8 cellular contexts compared by ENCODE assay signal in the genomic region with DNA sequence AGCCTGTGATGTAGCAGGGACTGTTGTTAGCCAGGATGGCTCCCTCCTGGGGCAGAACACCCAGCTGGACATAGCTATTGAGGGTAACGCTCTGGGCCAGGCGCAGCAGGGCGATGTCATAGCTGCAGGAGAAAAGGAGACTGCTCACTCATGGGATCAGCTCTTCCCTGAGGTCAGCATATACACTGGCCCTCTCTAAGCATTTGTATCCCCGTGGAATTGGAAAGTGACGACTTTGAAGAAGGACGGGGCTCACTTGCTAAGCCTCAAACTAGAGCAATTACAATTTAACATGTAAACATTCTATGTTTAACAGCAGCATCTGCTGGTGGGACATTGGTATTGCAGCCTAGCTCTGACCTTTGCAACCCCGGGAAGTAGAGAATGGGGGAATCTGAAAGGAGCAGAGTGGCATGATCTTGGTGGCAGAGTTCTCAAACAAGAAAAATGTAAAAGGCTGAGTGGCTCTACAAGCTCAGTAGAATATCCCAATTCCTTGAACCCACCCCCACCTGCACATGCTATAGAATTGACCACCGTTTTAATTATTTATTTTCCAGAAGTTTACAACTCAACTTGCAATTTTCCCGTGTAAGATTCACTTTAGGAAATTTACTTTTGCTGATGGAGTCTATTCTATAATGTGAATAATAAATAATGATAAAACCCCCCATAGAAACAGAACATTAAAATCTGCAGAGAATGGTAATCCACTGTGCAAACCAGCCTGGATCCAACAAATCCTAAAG. TPM values are rescaled to one million over a fixed set of nuclear protein-coding genes. Genes with fewer than 3 reads are reported as not detected.
DNase-seq lines count a peak whose midpoint lies in the region; ATAC-seq, FAIRE-seq and TF ChIP-seq lines count a peak whose summit lies in the region.

No MANE protein-coding gene starts in this region.

- ATAC-seq in WTC11 = peak; percentile 76
- no peak for ATAC-seq in GM19023 (IDR thresholded peaks at IDR 0.05; ENCODE audit: unreplicated experiment)

- H3K9me3 Mint-ChIP-seq in WTC11 = no peaks in the 10 kb centered on the region

- peaks cover 6% of the 10 kb centered on the region for H3K4me1 Mint-ChIP-seq in WTC11

- H3K27me3 Mint-ChIP-seq in WTC11 (ENCODE audit: low read depth) = no peaks in the 10 kb centered on the region

- peak overlapping the region; percentile 51 for H3K4me3 Mint-ChIP-seq in WTC11

- POLR2A ChIA-PET in AG04449 (lab: Yijun Ruan, JAX) = interaction anchor here (1.0 to 1.5 kb wide), 3 partner anchors 72 to 258 kb away, joined by 3 to 19 read pairs (median 8); a partner anchor contains a TSS
- POLR2A ChIA-PET in WTC11 (lab: Charles Lee) = interaction anchor here (0.6 to 1.3 kb wide), 7 partner anchors 9 to 495 kb away, joined by 3 to 5 read pairs (median 4); a partner anchor contains a TSS

- no peaks in the 10 kb centered on the region for H3K27me3 ChIP-seq in bronchial epithelial cell (ENCODE audit: control insufficient read depth, insufficient read depth, low read length)

- CTCF ChIA-PET in AG04449 (lab: Yijun Ruan, JAX) (interaction anchor here (0.5 to 4.9 kb wide), 63 partner anchors 10 to 574 kb away, joined by 3 to 92 read pairs (median 5); a partner anchor contains a TSS), WTC11 (lab: Charles Lee) (interaction anchor here (0.6 to 5.2 kb wide), 55 partner anchors 9 to 576 kb away, joined by 3 to 133 read pairs (median 4); a partner anchor contains a TSS)

- H3K36me3 ChIP-seq in bronchial epithelial cell (ENCODE audit: control insufficient read depth, insufficient read depth, low read length) = no peaks in the 10 kb centered on the region

- no peak overlapping the region for H3K27ac Mint-ChIP-seq in WTC11

- FAIRE-seq in bronchial epithelial cell (lab: Jason Lieb, UNC) = no peak

- no peaks in the 10 kb centered on the region for H3K36me3 Mint-ChIP-seq in WTC11

- H3K4me3 ChIP-seq in AG04449 (ENCODE audit: low read depth, low read length) (peak overlapping the region; percentile 41), bronchial epithelial cell (ENCODE audit: low read depth, low read length) (no peak overlapping the region)

- no peak for DNase-seq in AG04449 (ENCODE audit: low read depth, low spot score)
- peak; percentile 60 for DNase-seq in GM19238 (ENCODE audit: insufficient read length, low spot score)
- DNase-seq in NCI-H2107 treated with DMSO at 0.1 percent for 48 hours (lab: John Stamatoyannopoulos, UW; ENCODE audit: unreplicated experiment) = peak; percentile 78
- peak; percentile 75 for DNase-seq in WTC11 (ENCODE audit: low spot score)
- peak; percentile 68 for DNase-seq in bronchial epithelial cell (ENCODE audit: low read depth)
- DNase-seq in islet precursor cell = peak; percentile 89
- DNase-seq in stimulated activated CD4-positive, alpha-beta T cell treated with anti-CD3 and anti-CD28 coated beads, Interleukin-15, amount 100 ng/mL, for 48 hours (ENCODE audit: low read depth in 2 of 2) = peak; percentile 37 to 67

- TF ChIP-seq CTCF in AG04449 (IDR thresholded peaks at IDR 0.05; ENCODE audit: insufficient read depth, low read length, missing control alignments) (peak; percentile 89), WTC11 (IDR thresholded peaks at IDR 0.05) (peak; percentile 91), bronchial epithelial cell (IDR thresholded peaks at IDR 0.05; ENCODE audit: insufficient read depth, low read length, severe bottlenecking) (peak; percentile 94)

TF ChIP-seq in WTC11, 78 proteins besides CTCF, POLR2A, EP300 and RAD21:
- TF ChIP-seq PRRX2 (CRISPR knock-in tag; IDR thresholded peaks at IDR 0.05) (no peak), ZNF219 (CRISPR knock-in tag; IDR thresholded peaks at IDR 0.05; ENCODE audit: borderline replicate concordance) (no peak), ZNF317 (CRISPR knock-in tag; IDR thresholded peaks at IDR 0.05; ENCODE audit: borderline replicate concordance, low read depth) (no peak), NR2C2 (CRISPR knock-in tag; IDR thresholded peaks at IDR 0.05) (no peak), GRHL2 (CRISPR knock-in tag; IDR thresholded peaks at IDR 0.05; ENCODE audit: insufficient replicate concordance, severe bottlenecking) (no peak), NFYB (CRISPR knock-in tag; conservative IDR thresholded peaks at IDR 0.05; ENCODE audit: low read depth) (no peak), EMX1 (CRISPR knock-in tag; IDR thresholded peaks at IDR 0.05) (no peak), ZNF416 (CRISPR knock-in tag; IDR thresholded peaks at IDR 0.05) (no peak), SMAD3 (CRISPR knock-in tag; IDR thresholded peaks at IDR 0.05; ENCODE audit: borderline replicate concordance) (no peak), ESRRA (CRISPR knock-in tag; IDR thresholded peaks at IDR 0.05; ENCODE audit: borderline replicate concordance) (no peak)
- TF ChIP-seq, protein P1, sequence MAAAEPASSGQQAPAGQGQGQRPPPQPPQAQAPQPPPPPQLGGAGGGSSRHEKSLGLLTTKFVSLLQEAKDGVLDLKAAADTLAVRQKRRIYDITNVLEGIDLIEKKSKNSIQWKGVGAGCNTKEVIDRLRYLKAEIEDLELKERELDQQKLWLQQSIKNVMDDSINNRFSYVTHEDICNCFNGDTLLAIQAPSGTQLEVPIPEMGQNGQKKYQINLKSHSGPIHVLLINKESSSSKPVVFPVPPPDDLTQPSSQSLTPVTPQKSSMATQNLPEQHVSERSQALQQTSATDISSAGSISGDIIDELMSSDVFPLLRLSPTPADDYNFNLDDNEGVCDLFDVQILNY (CRISPR knock-in tag; IDR thresholded peaks at IDR 0.05) = no peak
- TF ChIP-seq, protein P2, sequence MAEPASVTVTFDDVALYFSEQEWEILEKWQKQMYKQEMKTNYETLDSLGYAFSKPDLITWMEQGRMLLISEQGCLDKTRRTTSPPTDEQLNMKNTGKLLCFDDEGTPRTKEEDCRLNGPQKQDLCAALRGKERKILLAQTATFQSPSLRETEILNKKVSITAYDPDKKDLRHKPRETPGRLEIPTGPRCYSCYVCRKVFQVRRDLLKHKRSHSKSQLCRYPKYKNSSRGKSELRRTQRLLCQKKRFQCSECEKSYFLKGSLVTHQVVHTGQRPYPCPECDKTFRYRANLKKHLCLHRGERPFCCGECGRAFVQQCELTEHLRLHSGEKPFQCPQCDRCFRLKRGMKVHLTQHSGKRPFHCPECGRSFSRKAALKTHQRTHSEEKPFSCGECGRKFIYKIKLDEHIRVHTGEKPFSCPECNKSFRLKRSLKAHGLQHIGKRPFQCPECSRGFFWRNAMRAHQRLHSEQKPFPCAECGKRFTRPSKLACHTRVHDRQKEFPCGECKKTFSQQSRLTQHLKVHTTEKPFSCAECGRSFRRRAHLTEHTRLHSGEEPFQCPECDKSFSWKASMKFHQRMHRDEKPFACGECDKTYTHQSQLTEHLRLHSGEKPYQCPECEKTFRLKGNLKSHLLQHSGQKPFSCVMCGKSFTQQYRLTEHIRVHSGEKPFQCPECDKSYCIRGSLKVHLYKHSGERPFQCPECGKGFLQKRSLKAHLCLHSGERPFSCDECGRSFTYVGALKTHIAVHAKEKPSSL (CRISPR knock-in tag; conservative IDR thresholded peaks at IDR 0.05) = no peak
- TF ChIP-seq, protein P3, sequence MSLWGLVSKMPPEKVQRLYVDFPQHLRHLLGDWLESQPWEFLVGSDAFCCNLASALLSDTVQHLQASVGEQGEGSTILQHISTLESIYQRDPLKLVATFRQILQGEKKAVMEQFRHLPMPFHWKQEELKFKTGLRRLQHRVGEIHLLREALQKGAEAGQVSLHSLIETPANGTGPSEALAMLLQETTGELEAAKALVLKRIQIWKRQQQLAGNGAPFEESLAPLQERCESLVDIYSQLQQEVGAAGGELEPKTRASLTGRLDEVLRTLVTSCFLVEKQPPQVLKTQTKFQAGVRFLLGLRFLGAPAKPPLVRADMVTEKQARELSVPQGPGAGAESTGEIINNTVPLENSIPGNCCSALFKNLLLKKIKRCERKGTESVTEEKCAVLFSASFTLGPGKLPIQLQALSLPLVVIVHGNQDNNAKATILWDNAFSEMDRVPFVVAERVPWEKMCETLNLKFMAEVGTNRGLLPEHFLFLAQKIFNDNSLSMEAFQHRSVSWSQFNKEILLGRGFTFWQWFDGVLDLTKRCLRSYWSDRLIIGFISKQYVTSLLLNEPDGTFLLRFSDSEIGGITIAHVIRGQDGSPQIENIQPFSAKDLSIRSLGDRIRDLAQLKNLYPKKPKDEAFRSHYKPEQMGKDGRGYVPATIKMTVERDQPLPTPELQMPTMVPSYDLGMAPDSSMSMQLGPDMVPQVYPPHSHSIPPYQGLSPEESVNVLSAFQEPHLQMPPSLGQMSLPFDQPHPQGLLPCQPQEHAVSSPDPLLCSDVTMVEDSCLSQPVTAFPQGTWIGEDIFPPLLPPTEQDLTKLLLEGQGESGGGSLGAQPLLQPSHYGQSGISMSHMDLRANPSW (CRISPR knock-in tag; conservative IDR thresholded peaks at IDR 0.05; ENCODE audit: low read depth) = no peak

RNA-seq across cellular contexts. Expression of a gene that starts 5.0 kb away (rescaled TPM):
- total RNA-seq in WTC11 (2021) = not detected in 3 replicates
- not detected in 2 replicates for total RNA-seq in bronchial epithelial cell

RNA-seq across cellular contexts. Expression of a gene that starts 17.5 kb away (rescaled TPM):
- total RNA-seq in WTC11 (2021) (0.14 to 0.44 TPM (median 0.20 TPM) in 3 replicates), bronchial epithelial cell (under 0.01 TPM in 1 of 2 replicates, not detected in the other)

RNA-seq across cellular contexts. Expression of a gene that starts 49.8 kb away (rescaled TPM):
- total RNA-seq in WTC11 (2021) = 11.0 to 18.3 TPM (median 11.2 TPM) in 3 replicates
- 14.0 and 39.2 TPM in 2 replicates for total RNA-seq in bronchial epithelial cell
